16 cellular contexts compared by ENCODE assay signal in genomic region chr5:148853868-148854267, GRCh38. TPM values are rescaled to one million over a fixed set of nuclear protein-coding genes. Genes with fewer than 3 reads are reported as not detected.
DNase-seq lines count a peak whose midpoint lies in the region; ATAC-seq and TF ChIP-seq lines count a peak whose summit lies in the region.
"Had no signal": no experiment of that assay in that cellular context is flagged by ENCODE, and none has a peak within 500 bp of the region (broad histone marks: within the 10 kb centered on the region; RNA-seq: fewer than 3 reads in every experiment).

No MANE protein-coding gene starts in this region.

- peak overlapping the region; percentile 42; the same call in 1 of the 2 replicates for H2AFZ ChIP-seq in MM.1S (ENCODE audit: low read length)

- POLR2A ChIA-PET in CD4-positive, alpha-beta memory T cell (lab: Charles Lee; ENCODE audit: partially characterized antibody), result interaction anchor here (0.7 kb wide), 1 partner anchor 25 kb away, joined by 4 read pairs; no protein-coding TSS in a partner anchor

- no peaks in the 10 kb centered on the region for H3K79me2 ChIP-seq in MM.1S (ENCODE audit: low read length)

- peak overlapping the region; percentile 70 for H3K4me2 ChIP-seq in MM.1S (ENCODE audit: low read depth, low read length)

- ATAC-seq in GM18909 (IDR thresholded peaks at IDR 0.05; ENCODE audit: poor library complexity, unreplicated experiment) (peak; percentile 49), HG02678 (IDR thresholded peaks at IDR 0.05; ENCODE audit: unreplicated experiment) (peak; percentile 71), SK-N-SH treated with all-trans-retinoic acid at 6 μM for 48 hours (no peak)
- ATAC-seq: left lung, Panc1 had no signal

- DNase-seq in CD4-positive, alpha-beta memory T cell, result no peak
- peak; percentile 82 for DNase-seq in MM.1S
- DNase-seq in NOMO-1 treated with dmso at 0.1 percent for 144 hours (lab: John Stamatoyannopoulos, UW; ENCODE audit: unreplicated experiment), result no peak
- no peak for DNase-seq in AG20443 (ENCODE audit: low spot score)
- no peak for DNase-seq in NCI-H1105 treated with DMSO at 0.1 percent for 48 hours (lab: John Stamatoyannopoulos, UW)
- DNase-seq: activated CD4-positive, alpha-beta T cell treated with anti-CD3 and anti-CD28 coated beads, Interleukin-2, amount 10 ng/mL, durations not matched to agents 24 days and 14 days; activated effector memory CD4-positive, alpha-beta T cell treated with anti-CD3 and anti-CD28 coated beads, Interleukin-2, amount 50 U/mL, for 16 hours; dermis blood vessel endothelial cell; hypothalamus; left lung; NCI-H1436; testis had no signal

- H3K4me1 ChIP-seq in CD4-positive, alpha-beta memory T cell (ENCODE audit: insufficient read depth, low read length), result peaks cover 68% of the 10 kb centered on the region
- peaks cover 49% of the 10 kb centered on the region for H3K4me1 ChIP-seq in MM.1S (ENCODE audit: low read length)
- H3K4me1 ChIP-seq: testis had no signal

- CTCF ChIA-PET in CD4-positive, alpha-beta memory T cell (lab: Charles Lee; ENCODE audit: partially characterized antibody), result interaction anchor here (3.5 to 5.9 kb wide), 2 partner anchors 33 to 104 kb away, joined by 12 to 44 read pairs; no protein-coding TSS in a partner anchor

- peaks cover 13% of the 10 kb centered on the region for H3F3A ChIP-seq in MM.1S (ENCODE audit: insufficient read depth, low read length)

- H3K27me3 ChIP-seq in CD4-positive, alpha-beta memory T cell (ENCODE audit: insufficient read depth, low read length), result no peaks in the 10 kb centered on the region
- no peaks in the 10 kb centered on the region for H3K27me3 ChIP-seq in MM.1S (replicated peaks; ENCODE audit: insufficient read depth, low read length)
- H3K27me3 ChIP-seq: left lung, testis had no signal

- no peaks in the 10 kb centered on the region for H3K36me3 ChIP-seq in CD4-positive, alpha-beta memory T cell (ENCODE audit: insufficient read depth, low read length)
- no peaks in the 10 kb centered on the region for H3K36me3 ChIP-seq in MM.1S (replicated peaks; ENCODE audit: insufficient read depth, low read length)
- H3K36me3 ChIP-seq: left lung had no signal

- H3K4me3 Mint-ChIP-seq in CD4-positive, alpha-beta memory T cell, result peak overlapping the region in 7 of 8 donors; percentile 33 to 76 (median 62)
- H3K4me3 Mint-ChIP-seq: activated CD4-positive, alpha-beta T cell treated with anti-CD3 and anti-CD28 coated beads, Interleukin-2, amount 10 ng/mL, durations not matched to agents 24 days and 14 days had no signal

- no peaks in the 10 kb centered on the region for H3K27me3 Mint-ChIP-seq in CD4-positive, alpha-beta memory T cell

- no peak overlapping the region for H3K4me3 ChIP-seq in CD4-positive, alpha-beta memory T cell (ENCODE audit: low read length in 2 of 2)
- H3K4me3 ChIP-seq in MM.1S (ENCODE audit: low read length), result peak overlapping the region; percentile 28; the same call in 1 of the 2 replicates
- H3K4me3 ChIP-seq: left lung, testis had no signal

- intact Hi-C loops in CD4-positive, alpha-beta memory T cell (cut with micrococcal nuclease), result no loop called here

- H3K9me2 ChIP-seq in MM.1S (replicated peaks; ENCODE audit: insufficient read depth, low read length), result no peaks in the 10 kb centered on the region

- H3K4me1 Mint-ChIP-seq in CD4-positive, alpha-beta memory T cell, result peaks cover 41 to 94% (median 66%) of the 10 kb centered on the region in 4 donors

- peaks cover 0 to 1% (median 0%) of the 10 kb centered on the region in 8 donors for H3K9me3 Mint-ChIP-seq in CD4-positive, alpha-beta memory T cell
- H3K9me3 Mint-ChIP-seq: activated CD4-positive, alpha-beta T cell treated with anti-CD3 and anti-CD28 coated beads, Interleukin-2, amount 10 ng/mL, durations not matched to agents 24 days and 14 days had no signal

- no peaks in the 10 kb centered on the region for H3K9me3 ChIP-seq in CD4-positive, alpha-beta memory T cell (ENCODE audit: control insufficient read depth in 1 of 2, low read length in 2 of 2)
- no peaks in the 10 kb centered on the region for H3K9me3 ChIP-seq in MM.1S (replicated peaks; ENCODE audit: insufficient read depth, low read length)
- H3K9me3 ChIP-seq: left lung, testis had no signal

- no peaks in the 10 kb centered on the region for H3K36me3 Mint-ChIP-seq in CD4-positive, alpha-beta memory T cell

- TF ChIP-seq CTCF in MM.1S (IDR thresholded peaks at IDR 0.05; ENCODE audit: low read length), result no peak

- H3K27ac Mint-ChIP-seq in CD4-positive, alpha-beta memory T cell, result peak overlapping the region; percentile 38 to 93 (median 74)
- H3K27ac Mint-ChIP-seq: activated CD4-positive, alpha-beta T cell treated with anti-CD3 and anti-CD28 coated beads, Interleukin-2, amount 10 ng/mL, durations not matched to agents 24 days and 14 days had no signal

- no peaks in the 10 kb centered on the region for H4K20me1 ChIP-seq in MM.1S (ENCODE audit: insufficient read depth, low read length)

- H3K9ac ChIP-seq in MM.1S (ENCODE audit: low read length), result peak overlapping the region; percentile 15; the same call in 1 of the 2 replicates

- no peak overlapping the region for H3K27ac ChIP-seq in CD4-positive, alpha-beta memory T cell (ENCODE audit: low read depth, low read length)
- H3K27ac ChIP-seq in MM.1S (ENCODE audit: low read length), result peak overlapping the region; percentile 65; the same call in 1 of the 2 replicates
- H3K27ac ChIP-seq: left lung, testis had no signal

TF ChIP-seq in SK-N-SH treated with all-trans-retinoic acid at 6 μM for 48 hours, 23 proteins besides CTCF, POLR2A, EP300 and RAD21:
- TF ChIP-seq TCF4 (CRISPR knock-in tag; IDR thresholded peaks at IDR 0.05; ENCODE audit: borderline replicate concordance), result no peak
- no peak for TF ChIP-seq ZFP3 (CRISPR knock-in tag; IDR thresholded peaks at IDR 0.05)
- TF ChIP-seq ZNF70 (CRISPR knock-in tag; IDR thresholded peaks at IDR 0.05), result no peak
- TF ChIP-seq PPARA (CRISPR knock-in tag; IDR thresholded peaks at IDR 0.05; ENCODE audit: borderline replicate concordance), result no peak
- TF ChIP-seq ZC3H10 (CRISPR knock-in tag; IDR thresholded peaks at IDR 0.05), result no peak
- no peak for TF ChIP-seq ZFP30 (CRISPR knock-in tag; IDR thresholded peaks at IDR 0.05)

RNA-seq across cellular contexts. Expression of gene ADRB2, which starts 27.5 kb away (rescaled TPM):
- 1 to 10 TPM; 5.6 to 6.1 TPM for total RNA-seq in CD4-positive, alpha-beta memory T cell
- polyA plus RNA-seq in CD4-positive, alpha-beta memory T cell, result 1 to 10 TPM; 3.6 to 5.2 TPM
